In the genomic region with DNA sequence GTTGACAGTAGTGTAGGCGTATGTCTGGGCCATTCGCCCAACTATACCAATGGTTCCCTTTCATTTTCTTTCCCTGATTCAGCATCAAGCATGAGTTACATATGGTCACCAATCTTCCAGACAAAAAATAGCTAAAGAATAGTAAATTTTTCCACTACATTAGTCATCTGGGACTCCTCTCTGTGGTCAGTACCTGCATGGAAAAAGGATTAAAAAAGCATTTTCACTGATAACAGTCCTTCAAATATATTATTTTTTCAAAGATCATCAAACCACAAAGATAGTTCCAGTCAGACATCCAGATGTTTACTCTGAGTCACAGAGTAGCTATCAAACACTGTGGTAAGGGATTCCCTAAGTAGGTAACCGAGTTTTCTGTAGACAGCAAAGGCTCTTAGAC, we compare ENCODE assay signal across 20 cellular contexts.
DNase-seq lines count a peak whose midpoint lies in the region; ATAC-seq and TF ChIP-seq lines count a peak whose summit lies in the region.
"Had no signal": no experiment of that assay in that cellular context is flagged by ENCODE, and none has a peak within 500 bp of the region (broad histone marks: within the 10 kb centered on the region; RNA-seq: fewer than 3 reads in every experiment).

No MANE protein-coding gene starts in this region.

- H3K27ac Mint-ChIP-seq in HFFc6: 0 out of 2 replicates have a peak overlapping the region, but pooled peaks have one; percentile 19
- H3K27ac Mint-ChIP-seq: activated CD4-positive, alpha-beta T cell treated with anti-CD3 and anti-CD28 coated beads, Interleukin-2, amount 10 ng/mL, durations not matched to agents 7 days and 5 days; B cell had no signal

- TF ChIP-seq CTCF in HFFc6 (IDR thresholded peaks at IDR 0.05): no peak

- H3K27me3 Mint-ChIP-seq in HFFc6 (ENCODE audit: insufficient read depth): no peaks in the 10 kb centered on the region; the same call in 1 of the 2 replicates
- H3K27me3 Mint-ChIP-seq: activated CD4-positive, alpha-beta T cell treated with anti-CD3 and anti-CD28 coated beads, Interleukin-2, amount 10 ng/mL, durations not matched to agents 7 days and 5 days; B cell had no signal

- ATAC-seq in GM18517 (IDR thresholded peaks at IDR 0.05; ENCODE audit: unreplicated experiment): no peak
- ATAC-seq: pancreas, Right ventricle myocardium inferior had no signal

- DNase-seq in AG20443 (ENCODE audit: low spot score) (peak; percentile 30), HFFc6 (peak; percentile 81), amniotic stem cell (lab: John Stamatoyannopoulos, UW) (peak; percentile 77), glomerular visceral epithelial cell (ENCODE audit: extremely low spot score) (peak; percentile 78), SW480 (ENCODE audit: low spot score) (no peak)
- no peak for DNase-seq in effector CD8-positive, alpha-beta T cell (lab: John Stamatoyannopoulos, UW)
- no peak for DNase-seq in stimulated activated CD4-positive, alpha-beta T cell treated with anti-CD3 and anti-CD28 coated beads, Interleukin-4, amount 100 ng/mL, for 1 hour
- DNase-seq: activated CD4-positive, alpha-beta T cell treated with anti-CD3 and anti-CD28 coated beads, Interleukin-2, amount 10 ng/mL, durations not matched to agents 7 days and 5 days; activated T-cell treated with anti-CD3 and anti-CD28 coated beads, Interleukin-2, amount 50 U/mL, for 48 hours; adrenal gland; dorsolateral prefrontal cortex; NCI-H187 treated with DMSO at 0.1 percent for 48 hours; NCI-H774; pancreas; spleen; substantia nigra; T-helper 9 cell had no signal

- peaks cover 12% of the 10 kb centered on the region for H3K4me1 Mint-ChIP-seq in HFFc6 (ENCODE audit: low read depth)
- H3K4me1 Mint-ChIP-seq: activated CD4-positive, alpha-beta T cell treated with anti-CD3 and anti-CD28 coated beads, Interleukin-2, amount 10 ng/mL, durations not matched to agents 7 days and 5 days; B cell had no signal

- H3K4me3 Mint-ChIP-seq in HFFc6: no peak overlapping the region
- H3K4me3 Mint-ChIP-seq: activated CD4-positive, alpha-beta T cell treated with anti-CD3 and anti-CD28 coated beads, Interleukin-2, amount 10 ng/mL, durations not matched to agents 7 days and 5 days; B cell had no signal

- no peaks in the 10 kb centered on the region for H3K9me3 Mint-ChIP-seq in HFFc6
- H3K9me3 Mint-ChIP-seq: activated CD4-positive, alpha-beta T cell treated with anti-CD3 and anti-CD28 coated beads, Interleukin-2, amount 10 ng/mL, durations not matched to agents 7 days and 5 days had no signal

- 0 out of 2 replicates have a peak, but pooled peaks cover 3% of the 10 kb centered on the region for H3K36me3 Mint-ChIP-seq in HFFc6 (ENCODE audit: low read depth)

Comparison
In these comparisons a context has a peak if more than half of its experiments do, and no peak if none do; other contexts are left out.
1. DNase-seq: peak in AG20443 (single experiment), HFFc6 (single experiment), amniotic stem cell (single experiment) and glomerular visceral epithelial cell (single experiment); none in effector CD8-positive, alpha-beta T cell (single experiment), SW480 (single experiment) and stimulated activated CD4-positive, alpha-beta T cell treated with anti-CD3 and anti-CD28 coated beads, Interleukin-4, amount 100 ng/mL, for 1 hour (single experiment).